ENCODE assay signal across 21 cellular contexts in the genomic region with DNA sequence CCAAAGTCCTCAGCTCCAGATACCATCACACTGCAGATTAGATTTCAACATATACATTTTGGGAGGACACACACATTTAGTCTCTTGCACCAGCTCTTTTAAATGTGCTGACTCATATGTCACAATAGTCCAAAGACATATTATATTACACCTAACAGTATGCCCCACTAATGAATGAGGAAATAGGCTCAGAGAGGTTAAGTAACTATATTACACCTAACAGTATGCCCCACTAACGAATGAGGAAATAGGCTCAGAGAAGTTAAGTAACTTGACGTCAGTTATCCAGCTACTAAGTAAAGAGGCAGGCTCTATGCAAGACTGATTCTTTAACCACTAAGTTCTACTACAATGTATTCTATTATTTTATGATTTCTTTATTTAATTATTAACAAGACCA. TPM values are rescaled to one million over a fixed set of nuclear protein-coding genes. Genes with fewer than 3 reads are reported as not detected.
DNase-seq lines count a peak whose midpoint lies in the region; ATAC-seq, FAIRE-seq and TF ChIP-seq lines count a peak whose summit lies in the region.
"Had no signal": no experiment of that assay in that cellular context is flagged by ENCODE, and none has a peak within 500 bp of the region (broad histone marks: within the 10 kb centered on the region; RNA-seq: fewer than 3 reads in every experiment).

No MANE protein-coding gene starts in this region.

- H4K20me1 ChIP-seq in hepatocyte (ENCODE audit: insufficient read depth, poor library complexity, severe bottlenecking): no peaks in the 10 kb centered on the region

- ATAC-seq in GM18909 (IDR thresholded peaks at IDR 0.05; ENCODE audit: poor library complexity, unreplicated experiment) (peak; percentile 62), HG03159 (IDR thresholded peaks at IDR 0.05; ENCODE audit: unreplicated experiment) (peak; percentile 61), lower lobe of right lung (peak; percentile 58 to 62), GM21447 (IDR thresholded peaks at IDR 0.05; ENCODE audit: unreplicated experiment) (no peak)
- ATAC-seq: activated naive CD4-positive, alpha-beta T cell treated with anti-CD3 and anti-CD28 coated beads, Interleukin-2, amount 50 U/mL, for 72 hours; Right ventricle myocardium inferior had no signal

- H3K27ac ChIP-seq in lower lobe of right lung: no peak overlapping the region
- H3K27ac ChIP-seq in hepatocyte: no peak overlapping the region

- H3K4me2 ChIP-seq in hepatocyte: no peak overlapping the region

- H2AFZ ChIP-seq in hepatocyte: no peak overlapping the region

- 78% methylated on average over 2 of the region's 2 CpGs for WGBS in hepatocyte (ENCODE audit: low lambda C conversion rate, missing lambda C conversion rate)

- H3K27me3 ChIP-seq in lower lobe of right lung (ENCODE audit: low read depth) (peaks cover 44% of the 10 kb centered on the region), hepatocyte (peaks cover 72% of the 10 kb centered on the region)

- H3K36me3 ChIP-seq in lower lobe of right lung (no peaks in the 10 kb centered on the region), hepatocyte (replicated peaks; ENCODE audit: insufficient read depth, low read depth) (no peaks in the 10 kb centered on the region)

- H3K9me3 ChIP-seq in lower lobe of right lung: no peaks in the 10 kb centered on the region
- no peaks in the 10 kb centered on the region for H3K9me3 ChIP-seq in hepatocyte (ENCODE audit: low read depth)

- no peak for FAIRE-seq in GM19239 (lab: Jason Lieb, UNC)

- intact Hi-C loops in lower lobe of right lung (cut with DNase I): no loop called here

- peaks cover 7% of the 10 kb centered on the region for H3K4me1 ChIP-seq in lower lobe of right lung
- peaks cover 6% of the 10 kb centered on the region for H3K4me1 ChIP-seq in hepatocyte (ENCODE audit: insufficient read depth)

- H3K4me3 ChIP-seq in lower lobe of right lung (no peak overlapping the region), hepatocyte (no peak overlapping the region)
- H3K4me3 ChIP-seq: lung had no signal

- DNase-seq in NOMO-1 treated with DMSO at 0.1 percent for 48 hours (lab: John Stamatoyannopoulos, UW; ENCODE audit: unreplicated experiment) (peak; percentile 97), lower lobe of right lung (no peak), RKO (ENCODE audit: low spot score) (no peak), GM19239 (ENCODE audit: insufficient read length, low spot score) (no peak), hepatocyte (ENCODE audit: low spot score) (no peak)
- DNase-seq: activated CD4-positive, alpha-beta T cell treated with anti-CD3 and anti-CD28 coated beads, Interleukin-2, amount 50 U/mL, for 1 hour; activated T-cell treated with anti-CD3 and anti-CD28 coated beads, Interleukin-2, amount 50 U/mL, for 24 hours; CD4-positive, CD25-positive, alpha-beta regulatory T cell; DMS79 treated with DMSO at 0.1 percent for 48 hours; NCI-H2081 treated with DMSO at 0.1 percent for 48 hours; NCI-H774; nephron progenitor cell; T1000 had no signal

- H3K9me2 ChIP-seq in hepatocyte (replicated peaks; ENCODE audit: insufficient read depth): no peaks in the 10 kb centered on the region

- TF ChIP-seq CTCF in lower lobe of right lung (IDR thresholded peaks at IDR 0.05): no peak
- no peak for TF ChIP-seq CTCF in hepatocyte (IDR thresholded peaks at IDR 0.05; ENCODE audit: poor library complexity)

- H3K79me2 ChIP-seq in hepatocyte: no peaks in the 10 kb centered on the region

RNA-seq across cellular contexts. Expression of a gene that starts 9.7 kb away (rescaled TPM):
- total RNA-seq in lower lobe of right lung: 3.5 TPM
- 0.10 TPM in 1 of 2 replicates, not detected in the other for total RNA-seq in hepatocyte
- polyA plus RNA-seq in hepatocyte: not detected in 2 replicates
- total RNA-seq: activated naive CD4-positive, alpha-beta T cell treated with anti-CD3 and anti-CD28 coated beads, Interleukin-2, amount 50 U/mL, for 72 hours; CD4-positive, CD25-positive, alpha-beta regulatory T cell; fibroblast of villous mesenchyme; H4 had no signal
- polyA plus RNA-seq: CD4-positive, CD25-positive, alpha-beta regulatory T cell had no signal
